Comparison of ENCODE assay signal across 18 cellular contexts in genomic region chr1:40987439-40988276, GRCh38. TPM values are rescaled to one million over a fixed set of nuclear protein-coding genes. Genes with fewer than 3 reads are reported as not detected.
A peak's percentile ranks its signal among the peaks of the same experiment; 100 is the strongest.
DNase-seq lines count a peak whose midpoint lies in the region; ATAC-seq and TF ChIP-seq lines count a peak whose summit lies in the region.
"Had no signal": no experiment of that assay in that cellular context is flagged by ENCODE, and none has a peak within 500 bp of the region (broad histone marks: within the 10 kb centered on the region; RNA-seq: fewer than 3 reads in every experiment).

No MANE protein-coding gene starts in this region.

- H3K4me3 ChIP-seq in Loucy (ENCODE audit: low read length, poor library complexity, severe bottlenecking) (peak overlapping the region; percentile 36), testis (no peak overlapping the region)

- H3K4me1 ChIP-seq in Loucy (ENCODE audit: insufficient read depth, low read length, poor library complexity, severe bottlenecking) = peaks cover 50% of the 10 kb centered on the region
- peaks cover 49% of the 10 kb centered on the region for H3K4me1 ChIP-seq in testis

- peak overlapping the region; percentile 99 for H3K4me2 ChIP-seq in Loucy (ENCODE audit: low read depth, low read length, poor library complexity, severe bottlenecking)

- H3K27ac ChIP-seq in caudate nucleus (ENCODE audit: low read depth, low read length) (peak overlapping the region; percentile 81), testis (peak overlapping the region; percentile 71 to 86)
- H3K27ac ChIP-seq: RWPE1, WERI-Rb-1 had no signal

- H3K79me2 ChIP-seq in Loucy (ENCODE audit: insufficient read depth, low read length) = peaks cover 65% of the 10 kb centered on the region

- H3K27me3 ChIP-seq in Loucy (ENCODE audit: insufficient read depth, low read length, poor library complexity, severe bottlenecking) (no peaks in the 10 kb centered on the region), testis (no peaks in the 10 kb centered on the region)

- no peaks in the 10 kb centered on the region for H3F3A ChIP-seq in Loucy (ENCODE audit: low read depth)

- ATAC-seq in left lobe of liver = peak; percentile 54

- H3K36me3 ChIP-seq in Loucy (ENCODE audit: insufficient read depth, low read length) (peaks cover 92% of the 10 kb centered on the region), testis (ENCODE audit: low read depth, missing control alignments) (no peaks in the 10 kb centered on the region)

- no peak for DNase-seq in caudate nucleus (lab: John Stamatoyannopoulos, UW)
- DNase-seq in left lobe of liver (ENCODE audit: low spot score) = peak; percentile 83
- peak; percentile 62 for DNase-seq in testis
- no peak for DNase-seq in medulla oblongata (ENCODE audit: extremely low spot score)
- DNase-seq in NCI-H2107 treated with DMSO at 0.1 percent for 48 hours (lab: John Stamatoyannopoulos, UW; ENCODE audit: unreplicated experiment) = no peak
- DNase-seq in SKM-1 (lab: John Stamatoyannopoulos, UW; ENCODE audit: unreplicated experiment) = no peak
- DNase-seq: activated gamma-delta T cell treated with Interleukin-2 at 50 U/mL for 16 hours; CD4-positive, alpha-beta T cell; effector CD4-positive, alpha-beta T cell; erythroblast; HCEC 1CT; KBM-7; mammary epithelial cell; NCI-H748 treated with DMSO at 0.1 percent for 48 hours; nucleus accumbens; WERI-Rb-1 had no signal

- H3K9me2 ChIP-seq in Loucy (replicated peaks; ENCODE audit: low read depth, low read length) = no peaks in the 10 kb centered on the region

- peaks cover 39% of the 10 kb centered on the region for H4K20me1 ChIP-seq in Loucy (ENCODE audit: insufficient read depth, low read length, poor library complexity, severe bottlenecking)

- H3K9me3 ChIP-seq in Loucy (ENCODE audit: insufficient read depth, low read depth, low read length) = no peaks in the 10 kb centered on the region
- no peaks in the 10 kb centered on the region for H3K9me3 ChIP-seq in testis

- TF ChIP-seq POLR2A in testis (IDR thresholded peaks at IDR 0.05) = no peak

- no peak overlapping the region for H2AFZ ChIP-seq in Loucy (ENCODE audit: low read length)

- intact Hi-C loops in testis (cut with DNase I; ENCODE audit: low total_unique reads) = no loop called here

- H3K9ac ChIP-seq in Loucy (ENCODE audit: low read depth, low read length, poor library complexity, severe bottlenecking) = no peak overlapping the region

- TF ChIP-seq CTCF in Loucy (conservative IDR thresholded peaks at IDR 0.05; ENCODE audit: low read length) (no peak), testis (IDR thresholded peaks at IDR 0.05) (no peak)

- 23 to 41% methylated on average over 9 of the region's 9 CpGs for WGBS in testis, 2 donors

RNA-seq across cellular contexts. Expression of gene CTPS1, which starts 8.2 kb away (rescaled TPM):
- total RNA-seq in left lobe of liver (35.6 TPM), testis (10 to 100 TPM; 55.9 to 66.1 TPM)
- 41.2 TPM for polyA plus RNA-seq in testis (ENCODE audit: insufficient read depth, low read depth, low replicate concordance)

RNA-seq across cellular contexts. Expression of gene SLFNL1, which starts 33.9 kb away (rescaled TPM):
- not detected for total RNA-seq in left lobe of liver
- total RNA-seq in testis = 10 to 100 TPM; 23.4 to 96.8 TPM
- 85.4 TPM for polyA plus RNA-seq in testis (ENCODE audit: insufficient read depth, low read depth, low replicate concordance)

Comparison
In these comparisons a context has a peak if more than half of its experiments do, and no peak if none do; other contexts are left out.
1. DNase-seq: peak in left lobe of liver (single experiment) and testis (single experiment); none in caudate nucleus (0 of 61), medulla oblongata (single experiment), NCI-H2107 treated with DMSO at 0.1 percent for 48 hours (single experiment) and SKM-1 (single experiment).
2. RNA of gene SLFNL1, which starts 33.9 kb away (total RNA-seq): 23.4 to 96.8 TPM in testis; not detected in left lobe of liver (single experiment); every median in the first group is over 10 times any median in the second.